In genomic region chr22:26389125-26389524, GRCh38 we compare ENCODE assay signal across 21 cellular contexts. TPM values are rescaled to one million over a fixed set of nuclear protein-coding genes. Genes with fewer than 3 reads are reported as not detected.
DNase-seq lines count a peak whose midpoint lies in the region; ATAC-seq, FAIRE-seq and TF ChIP-seq lines count a peak whose summit lies in the region.
"Had no signal": no experiment of that assay in that cellular context is flagged by ENCODE, and none has a peak within 500 bp of the region (broad histone marks: within the 10 kb centered on the region; RNA-seq: fewer than 3 reads in every experiment).

No MANE protein-coding gene starts in this region.

- H3K79me2 ChIP-seq in HepG2 (ENCODE audit: insufficient read depth, low read length) (no peaks in the 10 kb centered on the region), K562 (ENCODE audit: control insufficient read depth, insufficient read depth, low read length) (no peaks in the 10 kb centered on the region)

- TF ChIP-seq POLR2A in HepG2 (IDR thresholded peaks at IDR 0.05; ENCODE audit: insufficient read depth in 1 of 2, low read depth in 2 of 2, low read length in 2 of 2): no peak
- TF ChIP-seq POLR2A in right lobe of liver (IDR thresholded peaks at IDR 0.05): no peak
- no peak for TF ChIP-seq POLR2A in K562 (conservative IDR thresholded peaks at IDR 0.05)

- no peak overlapping the region for H3K4me3 ChIP-seq in HepG2 (replicated peaks in 1 of 3; ENCODE audit: insufficient read depth in 1 of 3, low read depth in 2 of 3, low read length in 3 of 3)
- no peak overlapping the region for H3K4me3 ChIP-seq in right lobe of liver
- no peak overlapping the region for H3K4me3 ChIP-seq in K562
- no peak overlapping the region for H3K4me3 ChIP-seq in kidney (ENCODE audit: low read length in 2 of 2)
- H3K4me3 ChIP-seq: BLaER1 treated with 17β-estradiol and CSF1 and Interleukin-3, amounts not matched to agents 10 nM and 100 nM had no signal

- H3K9me1 ChIP-seq in K562 (ENCODE audit: control insufficient read depth, insufficient read depth, low read length): no peaks in the 10 kb centered on the region

- FAIRE-seq in HepG2 (lab: Jason Lieb, UNC) (no peak), K562 (lab: Jason Lieb, UNC) (no peak), kidney (lab: Jason Lieb, UNC) (peak; percentile 47)
- FAIRE-seq: D721Med, G401.6, GM12891, GM19239 had no signal

- 12% methylated on average over 3 of the region's 3 CpGs for WGBS in HepG2 (ENCODE audit: low lambda C conversion rate)
- 60% methylated on average over 3 of the region's 3 CpGs for WGBS in right lobe of liver (ENCODE audit: insufficient coverage, low coverage, low lambda C conversion rate, missing lambda C conversion rate)
- WGBS in K562 (ENCODE audit: insufficient coverage, low coverage, missing lambda C conversion rate): 7% methylated on average over 3 of the region's 3 CpGs

- POLR2A ChIA-PET in HepG2 (lab: Yijun Ruan, JAX): no interaction called here
- POLR2A ChIA-PET in K562 (lab: Yijun Ruan, JAX): no interaction called here

- no peak for TF ChIP-seq EP300 in HepG2 (IDR thresholded peaks at IDR 0.05; ENCODE audit: low read depth in 2 of 2, low read length in 2 of 2)
- no peak for TF ChIP-seq EP300 in HepG2 (CRISPR knock-in tag; IDR thresholded peaks at IDR 0.05; ENCODE audit: borderline replicate concordance)
- TF ChIP-seq EP300 in K562 (IDR thresholded peaks at IDR 0.05; ENCODE audit: low read length): no peak

- no peak overlapping the region for H3K4me2 ChIP-seq in HepG2 (ENCODE audit: low read depth, low read length)
- no peak overlapping the region for H3K4me2 ChIP-seq in K562 (ENCODE audit: insufficient read depth, low read length)
- H3K4me2 ChIP-seq: BLaER1 treated with 17β-estradiol and CSF1 and Interleukin-3, amounts not matched to agents 10 nM and 100 nM had no signal

- ATAC-seq in HepG2: no peak
- ATAC-seq in right lobe of liver: no peak
- no peak for ATAC-seq in K562
- ATAC-seq in GM21786 (IDR thresholded peaks at IDR 0.05; ENCODE audit: unreplicated experiment): no peak
- ATAC-seq: CD8-positive, alpha-beta T cell had no signal

- in situ Hi-C loops in HepG2 (cut with HindIII; ENCODE audit: extremely low pct_ligation_motif_present, low pct_unique_long_range_greater_than_20kb): no loop called here
- in situ Hi-C loops in K562 (cut with MboI): no loop called here

- no TSS peak for BruUV-seq in HepG2 (replicated peaks; lab: Mats Ljungman, UMichigan)
- BruUV-seq in K562 (replicated peaks; lab: Mats Ljungman, UMichigan): no TSS peak

- TF ChIP-seq CTCF in HepG2 (CRISPR knock-in tag; IDR thresholded peaks at IDR 0.05) (no peak), right lobe of liver (IDR thresholded peaks at IDR 0.05) (no peak), K562 (IDR thresholded peaks at IDR 0.05 in 2 of 3, conservative IDR thresholded peaks at IDR 0.05 in 1 of 3; ENCODE audit: insufficient read depth in 2 of 3, low read depth in 1 of 3, low read length in 3 of 3) (no peak), kidney (IDR thresholded peaks at IDR 0.05; ENCODE audit: borderline replicate concordance, extremely low read depth, insufficient read depth) (no peak)

- DNase-seq in HepG2 (ENCODE audit: low spot score): no peak
- DNase-seq in right lobe of liver: no peak
- no peak for DNase-seq in K562 (ENCODE audit: extremely low read depth in 1 of 4, low spot score in 3 of 4)
- no peak for DNase-seq in kidney
- DNase-seq in mesenteric fat pad (ENCODE audit: low spot score): no peak
- DNase-seq: ACHN; AML-193; Caco-2; Calu3; CD4-positive, alpha-beta T cell; CD8-positive, alpha-beta T cell; DMS79 treated with DMSO at 0.1 percent for 48 hours; GF-D8 had no signal

- H3K36me3 ChIP-seq in HepG2 (replicated peaks in 1 of 2; ENCODE audit: control insufficient read depth in 1 of 2, insufficient read depth in 2 of 2, low read length in 2 of 2) (no peaks in the 10 kb centered on the region), right lobe of liver (no peaks in the 10 kb centered on the region), K562 (ENCODE audit: control insufficient read depth, insufficient read depth, low read length) (no peaks in the 10 kb centered on the region), kidney (ENCODE audit: control insufficient read depth in 1 of 2, insufficient read depth in 2 of 2, low read length in 2 of 2) (no peaks in the 10 kb centered on the region)
- H3K36me3 ChIP-seq: BLaER1 treated with 17β-estradiol and CSF1 and Interleukin-3, amounts not matched to agents 10 nM and 100 nM had no signal

- H3K4me1 ChIP-seq in HepG2 (ENCODE audit: insufficient read depth, low read length) (no peaks in the 10 kb centered on the region), right lobe of liver (no peaks in the 10 kb centered on the region), K562 (replicated peaks in 1 of 2; ENCODE audit: control insufficient read depth in 2 of 2, insufficient read depth in 2 of 2, low read length in 2 of 2) (no peaks in the 10 kb centered on the region), kidney (ENCODE audit: control insufficient read depth in 1 of 2, insufficient read depth in 1 of 2, low read depth in 1 of 2, low read length in 2 of 2) (no peaks in the 10 kb centered on the region)
- H3K4me1 ChIP-seq: BLaER1 treated with 17β-estradiol and CSF1 and Interleukin-3, amounts not matched to agents 10 nM and 100 nM; Caco-2 had no signal

- no peak overlapping the region for H3K9ac ChIP-seq in HepG2 (ENCODE audit: insufficient read depth, low read depth, low read length)
- H3K9ac ChIP-seq in K562 (ENCODE audit: insufficient read depth in 1 of 2, low read depth in 2 of 2, low read length in 2 of 2): no peak overlapping the region
- no peak overlapping the region for H3K9ac ChIP-seq in kidney (ENCODE audit: low read length in 2 of 2)
- H3K9ac ChIP-seq: BLaER1 treated with 17β-estradiol and CSF1 and Interleukin-3, amounts not matched to agents 10 nM and 100 nM had no signal

- intact Hi-C loops in HepG2 (cut with micrococcal nuclease; ENCODE audit: unreplicated experiment): no loop called here
- intact Hi-C loops in right lobe of liver (cut with DNase I): no loop called here
- intact Hi-C loops in K562 (cut with micrococcal nuclease): no loop called here
- intact Hi-C loops in kidney (cut with DNase I): no loop called here

- H3K9me3 ChIP-seq in HepG2 (ENCODE audit: low read length): no peaks in the 10 kb centered on the region
- H3K9me3 ChIP-seq in right lobe of liver: no peaks in the 10 kb centered on the region
- H3K9me3 ChIP-seq in K562 (replicated peaks; ENCODE audit: control insufficient read depth, insufficient read depth, low read depth, low read length): no peaks in the 10 kb centered on the region
- H3K9me3 ChIP-seq in kidney (ENCODE audit: control insufficient read depth in 1 of 2, low read length in 2 of 2): no peaks in the 10 kb centered on the region
- H3K9me3 ChIP-seq: BLaER1 treated with 17β-estradiol and CSF1 and Interleukin-3, amounts not matched to agents 10 nM and 100 nM; Caco-2 had no signal

- H3K27ac ChIP-seq in HepG2 (ENCODE audit: extremely low read length, insufficient read depth, low read length): no peak overlapping the region
- no peak overlapping the region for H3K27ac ChIP-seq in right lobe of liver
- no peak overlapping the region for H3K27ac ChIP-seq in K562 (ENCODE audit: extremely low read depth, low read depth, low read length)
- H3K27ac ChIP-seq in kidney (ENCODE audit: low read depth in 2 of 2, low read length in 2 of 2): no peak overlapping the region
- H3K27ac ChIP-seq: 22Rv1; BLaER1 treated with 17β-estradiol and CSF1 and Interleukin-3, amounts not matched to agents 10 nM and 100 nM; C4-2B had no signal

- no peaks in the 10 kb centered on the region for H4K20me1 ChIP-seq in HepG2 (ENCODE audit: insufficient read depth, low read length)
- no peaks in the 10 kb centered on the region for H4K20me1 ChIP-seq in K562 (replicated peaks; ENCODE audit: control insufficient read depth, insufficient read depth, low read length)
- H4K20me1 ChIP-seq: BLaER1 treated with 17β-estradiol and CSF1 and Interleukin-3, amounts not matched to agents 10 nM and 100 nM had no signal

- peaks cover 2 to 6% of the 10 kb centered on the region in 2 experiments; a peak in 2 of 5 replicates for H3K27me3 ChIP-seq in HepG2 (ENCODE audit: control insufficient read depth in 1 of 2, insufficient read depth in 2 of 2, low read length in 2 of 2)
- H3K27me3 ChIP-seq in right lobe of liver: no peaks in the 10 kb centered on the region
- peaks cover 0 to 5% of the 10 kb centered on the region in 2 experiments; a peak in 2 of 5 replicates for H3K27me3 ChIP-seq in K562 (ENCODE audit: control insufficient read depth in 2 of 2, insufficient read depth in 2 of 2, low read length in 2 of 2)
- H3K27me3 ChIP-seq: BLaER1 treated with 17β-estradiol and CSF1 and Interleukin-3, amounts not matched to agents 10 nM and 100 nM had no signal

- H2AFZ ChIP-seq in HepG2 (ENCODE audit: low read length): no peak overlapping the region
- H2AFZ ChIP-seq in K562 (ENCODE audit: low read depth, low read length): no peak overlapping the region

- CTCF ChIA-PET in HepG2 (lab: Yijun Ruan, JAX; ENCODE audit: low intra/inter-chr PET ratio, low total read pairs): no interaction called here
- CTCF ChIA-PET in K562 (lab: Yijun Ruan, JAX; ENCODE audit: low intra/inter-chr PET ratio): interaction anchor here (0.6 to 0.7 kb wide), 2 partner anchors 13 to 1317 kb away, joined by 3 to 4 read pairs; no protein-coding TSS in a partner anchor

- no peak for TF ChIP-seq RAD21 in HepG2 (CRISPR knock-in tag; IDR thresholded peaks at IDR 0.05)
- no peak for TF ChIP-seq RAD21 in K562 (CRISPR knock-in tag; conservative IDR thresholded peaks at IDR 0.05 in 1 of 2, IDR thresholded peaks at IDR 0.05 in 1 of 2)

RNA-seq across cellular contexts. Expression of gene ASPHD2, which starts 39.9 kb away (rescaled TPM):
- 0.04 TPM in 1 of 2 replicates, not detected in the other for total RNA-seq in HepG2 (2016; rRNA removed; fragmentation: Illumina TruSeq; extraction: Trizol)
- not detected in 2 replicates for total RNA-seq in HepG2 (2016; cell fraction: cytosol; rRNA removed; fragmentation: Illumina TruSeq; extraction: Trizol; ENCODE audit: low read depth)
- total RNA-seq in HepG2 (2016; cell fraction: insoluble cytoplasmic fraction; rRNA removed; fragmentation: Illumina TruSeq; extraction: Trizol): 0.06 TPM in 1 of 2 replicates, not detected in the other
- 0.06 TPM in 1 of 2 replicates, not detected in the other for total RNA-seq in HepG2 (2016; cell fraction: membrane; rRNA removed; fragmentation: Illumina TruSeq; extraction: Trizol)
- total RNA-seq in HepG2 (2016; cell fraction: nucleus; rRNA removed; fragmentation: Illumina TruSeq; extraction: Trizol): 0.09 TPM in 1 of 2 replicates, not detected in the other
- polyA plus RNA-seq in HepG2 (2011; rRNA removed): 0.04 TPM in 2 replicates
- polyA plus RNA-seq in HepG2 (2011; cell fraction: cytosol; rRNA removed): 0.03 and 0.04 TPM in 2 replicates
- polyA plus RNA-seq in HepG2 (2011; cell fraction: nucleus; rRNA removed): 0.05 TPM in 2 replicates
- 0.13 and 0.28 TPM in 2 replicates for polyA plus RNA-seq in HepG2 (2012)
- polyA plus RNA-seq in HepG2 (2016; cell fraction: cytosol; fragmentation: Illumina TruSeq; extraction: Trizol; ENCODE audit: low read depth): 0.03 TPM in 1 of 2 replicates, not detected in the other
- not detected in 2 replicates for polyA plus RNA-seq in HepG2 (2016; cell fraction: insoluble cytoplasmic fraction; fragmentation: Illumina TruSeq; extraction: Trizol; ENCODE audit: low read depth)
- polyA plus RNA-seq in HepG2 (2016; cell fraction: membrane; fragmentation: Illumina TruSeq; extraction: Trizol; ENCODE audit: low read depth): not detected in 2 replicates
- polyA plus RNA-seq in HepG2 (2016; cell fraction: nucleus; fragmentation: Illumina TruSeq; extraction: Trizol; ENCODE audit: insufficient read depth, low read depth): not detected in 2 replicates
- 0.05 TPM in 1 of 2 replicates, not detected in the other for polyA minus RNA-seq in HepG2 (2011; rRNA and poly(A)+ RNA removed; ENCODE audit: low replicate concordance)
- not detected in 2 replicates for polyA minus RNA-seq in HepG2 (2011; cell fraction: cytosol; rRNA and poly(A)+ RNA removed)
- not detected in 2 replicates for polyA minus RNA-seq in HepG2 (2011; cell fraction: nucleus; rRNA and poly(A)+ RNA removed)
- under 1 TPM in 3 of 6 experiments, not detected in 3; 0.07 to 0.38 (median 0.12) TPM for total RNA-seq in right lobe of liver
- 0.42 and 0.53 TPM in 2 replicates for total RNA-seq in K562 (2011; cell fraction: chromatin; rRNA removed; ENCODE audit: low replicate concordance)
- total RNA-seq in K562 (2011; cell fraction: nucleolus; rRNA removed): 0.39 and 0.67 TPM in 2 replicates
- 0.37 and 0.53 TPM in 2 replicates for total RNA-seq in K562 (2011; cell fraction: nucleoplasm; rRNA removed)
- total RNA-seq in K562 (2014; rRNA removed): 0.18 and 0.82 TPM in 2 replicates
- total RNA-seq in K562 (2014; rRNA removed; fragmentation: Illumina TruSeq; extraction: Trizol): 0.22 and 0.29 TPM in 2 replicates
- 0.38 and 0.40 TPM in 2 replicates for total RNA-seq in K562 (2015; rRNA removed; fragmentation: Illumina TruSeq; extraction: Trizol)
- 0.58 and 0.64 TPM in 2 replicates for total RNA-seq in K562 (2021)
- 0.46 and 0.62 TPM in 2 replicates for polyA plus RNA-seq in K562 (2011; rRNA removed)
- 0.66 and 0.69 TPM in 2 replicates for polyA plus RNA-seq in K562 (2011; cell fraction: cytosol; rRNA removed)
- 0.41 and 0.52 TPM in 2 replicates for polyA plus RNA-seq in K562 (2011; cell fraction: nucleus; rRNA removed)
- polyA plus RNA-seq in K562 (2012): 0.47 and 0.66 TPM in 2 replicates
- polyA plus RNA-seq in K562 (2014; fragmentation: Illumina TruSeq; extraction: Trizol): 0.36 and 0.46 TPM in 2 replicates
- polyA plus RNA-seq in K562 (2014; fragmentation: Nextera tagmentation; extraction: Ambion mirVana): under 1 TPM; 0.20 to 0.36 TPM
- 0.32 and 0.46 TPM in 2 replicates for polyA plus RNA-seq in K562 (2014; rRNA removed)
- 0.56 and 0.66 TPM in 2 replicates for polyA minus RNA-seq in K562 (2011; rRNA and poly(A)+ RNA removed)
- 0.86 and 1.0 TPM in 2 replicates for polyA minus RNA-seq in K562 (2011; cell fraction: cytosol; rRNA and poly(A)+ RNA removed)
- polyA minus RNA-seq in K562 (2011; cell fraction: nucleus; rRNA and poly(A)+ RNA removed): 0.27 and 0.78 TPM in 2 replicates
- 4.5 TPM for total RNA-seq in kidney
- 3.3 TPM for polyA plus RNA-seq in kidney (ENCODE audit: insufficient read depth, low read depth, low replicate concordance)
- total RNA-seq in mesenteric fat pad: 0.71 TPM
- total RNA-seq: Caco-2 had no signal

Comparison
In these comparisons a context has a peak if more than half of its experiments do, and no peak if none do; other contexts are left out.
1. Of the 241 proteins assayed by ChIP-seq in both HepG2 and K562: peak only in HepG2: none; only in K562: MAFG; in both: MAFF and MAFK; in neither: 238.